ENCODE assay signal across 26 cellular contexts in the genomic region with DNA sequence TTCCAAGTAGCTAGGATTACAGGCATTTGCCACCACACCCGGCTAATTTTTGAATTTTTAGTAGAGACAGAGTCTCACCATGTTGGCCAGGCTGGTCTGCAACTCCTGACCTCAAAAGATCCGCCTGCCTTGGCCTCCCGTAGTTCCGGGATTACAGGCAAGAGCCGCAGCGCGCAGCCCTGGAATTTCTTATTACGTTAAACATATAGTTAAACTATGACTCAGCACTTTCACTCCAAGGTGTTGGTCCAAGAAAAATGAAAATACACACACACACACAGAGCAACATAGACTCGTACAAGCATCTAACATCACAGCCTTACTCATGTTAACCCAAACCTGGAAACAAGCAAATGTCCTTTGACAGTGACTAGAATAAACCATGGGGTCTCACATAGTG.
"Had no signal": no experiment of that assay in that cellular context is flagged by ENCODE, and none has a peak within 500 bp of the region (broad histone marks: within the 10 kb centered on the region; RNA-seq: fewer than 3 reads in every experiment).

No MANE protein-coding gene starts in this region.

- H3K4me1 ChIP-seq: colonic mucosa, Peyer's patch, SJSA1 had no signal

- H3K9me3 ChIP-seq: colonic mucosa, Peyer's patch, SJSA1 had no signal

- H3K36me3 ChIP-seq: ascending aorta, colonic mucosa, Peyer's patch, SJSA1 had no signal

- H3K27ac ChIP-seq: ascending aorta, colonic mucosa, Peyer's patch, SJSA1 had no signal

- DNase-seq: activated CD4-positive, alpha-beta T cell treated with anti-CD3 and anti-CD28 coated beads for 4 hours; activated CD8-positive, alpha-beta memory T cell treated with anti-CD3 and anti-CD28 coated beads, Interleukin-2, amount 50 U/mL, for 4 hours; activated CD8-positive, alpha-beta T cell treated with anti-CD3 and anti-CD28 coated beads for 36 hours; activated effector memory CD4-positive, alpha-beta T cell treated with Interleukin-2 at 50 U/mL for 16 hours; activated naive CD4-positive, alpha-beta T cell treated with Interleukin-2 at 50 U/mL for 16 hours; activated naive CD8-positive, alpha-beta T cell treated with anti-CD3 and anti-CD28 coated beads, Interleukin-2, amount 50 U/mL, for 24 hours; activated T-cell treated with anti-CD3 and anti-CD28 coated beads, Interleukin-2, amount 50 U/mL, for 1 hour; amniotic stem cell; colonic mucosa; NCI-H1092; NCI-H1417; NCI-H1694; NCI-H2029; NCI-H2107; NCI-H2171 treated with DMSO at 0.1 percent for 48 hours; NCI-H226; NCI-H510A treated with DMSO at 0.1 percent for 48 hours; NCI-H69; NK-92 treated with Interleukin-12 subunit alpha and Interleukin-12 subunit beta, amount 100 ng/mL, for 24 hours; OCI-M1; Peyer's patch; SHP77 had no signal

- H3K27me3 ChIP-seq: ascending aorta, colonic mucosa, Peyer's patch, SJSA1 had no signal

- H3K4me3 ChIP-seq: ascending aorta, colonic mucosa, Peyer's patch, SJSA1 had no signal

- ATAC-seq: activated CD4-positive, CD25-positive, alpha-beta regulatory T cell treated with anti-CD3 and anti-CD28 coated beads, Interleukin-2, amount 50 U/mL, for 24 hours; activated CD8-positive, alpha-beta T cell treated with anti-CD3 and anti-CD28 coated beads for 36 hours; activated naive CD4-positive, alpha-beta T cell treated with anti-CD3 and anti-CD28 coated beads, Interleukin-2, amount 50 U/mL, for 72 hours; activated naive CD8-positive, alpha-beta T cell treated with anti-CD3 and anti-CD28 coated beads, Interleukin-2, amount 50 U/mL, for 24 hours had no signal
